In genomic region chr1:58546520-58547308, GRCh38 we compare ENCODE assay signal across 8 cellular contexts. TPM values are rescaled to one million over a fixed set of nuclear protein-coding genes. Genes with fewer than 3 reads are reported as not detected.
DNase-seq lines count a peak whose midpoint lies in the region; ATAC-seq and TF ChIP-seq lines count a peak whose summit lies in the region.

OMA1 (minus strand) TSS chr1:58546726; CDS start chr1:58539294, 7,432 bp downstream.

- H3K27ac ChIP-seq in OCI-LY7 (ENCODE audit: low read depth, low read length, poor library complexity, severe bottlenecking) = peak within 1 kb of the TSS; percentile 55

- H3K4me1 ChIP-seq in OCI-LY7 (ENCODE audit: insufficient read depth, low read length, poor library complexity, severe bottlenecking) (peaks cover 12% of the 10 kb centered on the region), mucosa of descending colon (ENCODE audit: low read depth) (peaks cover 4% of the 10 kb centered on the region)

- POLR2A ChIA-PET in OCI-LY7 (lab: Charles Lee) = interaction anchor here (0.7 to 2.6 kb wide), 5 partner anchors 19 to 1738 kb away, joined by 3 to 18 read pairs (median 5); no protein-coding TSS in a partner anchor

- no peaks in the 10 kb centered on the region for H4K20me1 ChIP-seq in OCI-LY7 (ENCODE audit: insufficient read depth, low read length)

- TF ChIP-seq CTCF in OCI-LY7 (conservative IDR thresholded peaks at IDR 0.05; ENCODE audit: low read length) (peak; percentile 90), mucosa of descending colon (IDR thresholded peaks at IDR 0.05) (peak; percentile 97)

- ATAC-seq in GM21515 (IDR thresholded peaks at IDR 0.05; ENCODE audit: unreplicated experiment) = peak; percentile 95
- peak; percentile 99 for ATAC-seq in mucosa of descending colon

- H3K4me3 ChIP-seq in OCI-LY7 (ENCODE audit: low read depth, low read length, poor library complexity, severe bottlenecking) (peak within 1 kb of the TSS; percentile 83), mucosa of descending colon (peak within 1 kb of the TSS; percentile 84)

- H3K4me2 ChIP-seq in OCI-LY7 (ENCODE audit: low read length) = peak within 1 kb of the TSS; percentile 92

- H3K9me2 ChIP-seq in OCI-LY7 (ENCODE audit: insufficient read depth, low read length) = no peaks in the 10 kb centered on the region

- CTCF ChIA-PET in OCI-LY7 (lab: Charles Lee; ENCODE audit: unreplicated experiment) = interaction anchor here (0.6 kb wide), 1 partner anchor 27 kb away, joined by 5 read pairs; no protein-coding TSS in a partner anchor

- BruUV-seq in OCI-LY7 (replicated peaks; lab: Mats Ljungman, UMichigan) = no TSS peak

- peaks cover 12% of the 10 kb centered on the region; the same call in 1 of the 2 replicates for H3K79me2 ChIP-seq in OCI-LY7 (ENCODE audit: insufficient read depth, low read depth, low read length)

- peak within 1 kb of the TSS; percentile 99 for H2AFZ ChIP-seq in OCI-LY7 (ENCODE audit: low read length)

- DNase-seq in DMS 273 treated with DMSO at 0.1 percent for 48 hours (lab: John Stamatoyannopoulos, UW) (peak; percentile 93), HuH-7.5 (ENCODE audit: low spot score) (peak; percentile 74), OCI-LY7 (ENCODE audit: low spot score) (peak; percentile 95), activated T-cell treated with anti-CD3 and anti-CD28 coated beads for 24 hours (ENCODE audit: low read depth) (peak; percentile 97), epidermal melanocyte (ENCODE audit: insufficient read length, low spot score) (peak; percentile 79), mucosa of descending colon (peak; percentile 97 to 99 (median 99))
- peak; percentile 93 to 96 for DNase-seq in stimulated activated CD8-positive, alpha-beta memory T cell treated with anti-CD3 and anti-CD28 coated beads, Interleukin-4, amount 100 ng/mL, for 4 hours (ENCODE audit: low read depth in 2 of 2, low spot score in 1 of 2)

- H3K36me3 ChIP-seq in OCI-LY7 (ENCODE audit: insufficient read depth, low read length) (no peaks in the 10 kb centered on the region), mucosa of descending colon (ENCODE audit: low read depth) (no peaks in the 10 kb centered on the region)

- no peaks in the 10 kb centered on the region for H3K9me3 ChIP-seq in OCI-LY7 (ENCODE audit: low read length)
- H3K9me3 ChIP-seq in mucosa of descending colon = no peaks in the 10 kb centered on the region

- intact Hi-C loops in OCI-LY7 (cut with micrococcal nuclease; ENCODE audit: unreplicated experiment) (loop anchor here (1.0 to 10.0 kb wide), 3 partner anchors 30 to 151 kb away; no protein-coding TSS in a partner anchor), mucosa of descending colon (cut with DNase I, micrococcal nuclease) (loop anchor here in 1 of 2 donors (5.0 kb wide), 1 partner anchor 831 kb away; no protein-coding TSS in a partner anchor)

RNA-seq across cellular contexts. Expression of gene OMA1, which starts in this region (rescaled TPM):
- total RNA-seq in OCI-LY7 (2014; rRNA removed; shearing (Covaris generic)) = 26.0 and 35.9 TPM in 2 replicates
- total RNA-seq in OCI-LY7 (2022) (36.6 and 38.5 TPM in 2 replicates), mucosa of descending colon (10 to 100 TPM; 20.4 to 42.4 (median 32.4) TPM)

Comparison
In these comparisons a context has a peak if more than half of its experiments do, and no peak if none do; other contexts are left out.
1. Peak in every context shown above with its lines: DNase-seq, ATAC-seq, H3K4me3 ChIP-seq and H3K27ac ChIP-seq.